Comparison of ENCODE assay signal across 7 cellular contexts in genomic region chr10:132572946-132573345, GRCh38. TPM values are rescaled to one million over a fixed set of nuclear protein-coding genes. Genes with fewer than 3 reads are reported as not detected.
A peak's percentile ranks its signal among the peaks of the same experiment; 100 is the strongest.
DNase-seq lines count a peak whose midpoint lies in the region; ATAC-seq, FAIRE-seq and TF ChIP-seq lines count a peak whose summit lies in the region.
"Not testable (repeated sequence)": the region's sequence is repeated elsewhere in the genome, so short reads cannot be mapped to it uniquely, and the experiment has no call there.

No MANE protein-coding gene starts in this region.

- CTCF ChIA-PET in Panc1 (lab: Charles Lee), result interaction anchor here (0.6 kb wide), 1 partner anchor 8 kb away, joined by 3 read pairs; no protein-coding TSS in a partner anchor

- FAIRE-seq in GM18507 (lab: Jason Lieb, UNC), result peak; percentile 31

- not testable (repeated sequence) for H3K9me3 ChIP-seq in BLaER1; Panc1 (ENCODE audit: control insufficient read depth, insufficient read depth, low read depth, low read length); mesodermal cell (ENCODE audit: control insufficient read depth, low read length); smooth muscle cell (replicated peaks; ENCODE audit: low read depth)

- peak overlapping the region; percentile 85 for H3K4me2 ChIP-seq in BLaER1
- not testable (repeated sequence) for H3K4me2 ChIP-seq in smooth muscle cell

- not testable (repeated sequence) for DNase-seq in GM18507 (ENCODE audit: extremely low spot score, insufficient read length, low read depth); LNCaP clone FGC (ENCODE audit: low read depth); Panc1 (ENCODE audit: low read depth, low spot score); coronary artery (ENCODE audit: low spot score); smooth muscle cell (lab: John Stamatoyannopoulos, UW; ENCODE audit: unreplicated experiment)

- H4K20me1 ChIP-seq in BLaER1 (peaks cover 95% of the 10 kb centered on the region), smooth muscle cell (ENCODE audit: low read depth) (peaks cover 100% of the 10 kb centered on the region)

- not testable (repeated sequence) for H3K9ac ChIP-seq in BLaER1; smooth muscle cell (ENCODE audit: low read depth)

- POLR2A ChIA-PET in Panc1 (lab: Charles Lee), result not testable (repeated sequence)

- peaks cover 15% of the 10 kb centered on the region for H3F3A ChIP-seq in smooth muscle cell (ENCODE audit: low read depth)

- intact Hi-C loops in Panc1 (cut with micrococcal nuclease; ENCODE audit: unreplicated experiment), result not testable (repeated sequence)

- peaks cover 79% of the 10 kb centered on the region for H3K4me1 ChIP-seq in BLaER1
- H3K4me1 ChIP-seq in Panc1 (ENCODE audit: control insufficient read depth, insufficient read depth, low read length), result peaks cover 69% of the 10 kb centered on the region
- peaks cover 40% of the 10 kb centered on the region for H3K4me1 ChIP-seq in mesodermal cell (ENCODE audit: control insufficient read depth, insufficient read depth, low read length, poor library complexity, severe bottlenecking)
- peaks cover 28% of the 10 kb centered on the region for H3K4me1 ChIP-seq in smooth muscle cell (ENCODE audit: low read depth)

- not testable (repeated sequence) for H2AFZ ChIP-seq in smooth muscle cell (ENCODE audit: low read depth)

- not testable (repeated sequence) for H3K36me3 ChIP-seq in BLaER1; Panc1 (ENCODE audit: control insufficient read depth, insufficient read depth, low read length); mesodermal cell (ENCODE audit: control insufficient read depth, insufficient read depth, low read length); smooth muscle cell (ENCODE audit: low read depth)

- not testable (repeated sequence) for H3K4me3 ChIP-seq in BLaER1; coronary artery; mesodermal cell (ENCODE audit: extremely low read depth, insufficient read depth, low read length, poor library complexity, severe bottlenecking); smooth muscle cell
- H3K4me3 ChIP-seq in LNCaP clone FGC (ENCODE audit: low read depth, low read length) (peak overlapping the region; percentile 36), Panc1 (ENCODE audit: low read depth in 2 of 2, low read length in 2 of 2) (peak overlapping the region; percentile 15 to 28; a peak in 3 of 4 replicates)

- TF ChIP-seq CTCF in LNCaP clone FGC (IDR thresholded peaks at IDR 0.05; ENCODE audit: control insufficient read depth, extremely low read depth, insufficient read depth); Panc1 (IDR thresholded peaks at IDR 0.05); coronary artery (IDR thresholded peaks at IDR 0.05); smooth muscle cell (IDR thresholded peaks at IDR 0.05; ENCODE audit: borderline replicate concordance, insufficient read depth, poor library complexity, severe bottlenecking): not testable (repeated sequence)

- ATAC-seq in Panc1, result not testable (repeated sequence)

- not testable (repeated sequence) for H3K27me3 ChIP-seq in BLaER1; Panc1 (ENCODE audit: control insufficient read depth, insufficient read depth, low read length); smooth muscle cell (ENCODE audit: low read depth)

- H3K79me2 ChIP-seq in smooth muscle cell (ENCODE audit: low read depth), result peaks cover 58% of the 10 kb centered on the region

- not testable (repeated sequence) for BruUV-seq in Panc1 (replicated peaks; lab: Mats Ljungman, UMichigan)

- 88 to 96% methylated on average over 4 to 11 of the region's 12 CpGs for WGBS in mesodermal cell (ENCODE audit: insufficient coverage in 2 of 2), 2 experiments
- WGBS in smooth muscle cell (ENCODE audit: low lambda C conversion rate), result 98% methylated on average over 12 of the region's 12 CpGs

- in situ Hi-C loops in Panc1 (cut with HindIII; ENCODE audit: low pct_unique_long_range_greater_than_20kb, low sequenced_read_pairs), result not testable (repeated sequence)

- H3K27ac ChIP-seq in BLaER1, result peak overlapping the region; percentile 55
- peak overlapping the region; percentile 90 for H3K27ac ChIP-seq in Panc1 (ENCODE audit: low read length)
- peak overlapping the region; percentile 5 to 76 for H3K27ac ChIP-seq in coronary artery
- H3K27ac ChIP-seq in mesodermal cell (ENCODE audit: low read depth, low read length, severe bottlenecking), result peak overlapping the region; percentile 60
- H3K27ac ChIP-seq in smooth muscle cell (ENCODE audit: low read depth), result peak overlapping the region; percentile 66

RNA-seq across cellular contexts. Expression of gene INPP5A, which starts 35.4 kb away (rescaled TPM):
- total RNA-seq in Panc1 (2021; ENCODE audit: unreplicated experiment), result 60.0 TPM
- polyA plus RNA-seq in Panc1 (2012; ENCODE audit: insufficient read length), result 78.4 TPM
- 33.0 TPM for polyA plus RNA-seq in mesodermal cell (2013, experiment 1 of 2)
- polyA plus RNA-seq in mesodermal cell (2013, experiment 2 of 2), result 32.5 TPM
- total RNA-seq in smooth muscle cell, result 48.0 and 65.9 TPM in 2 replicates
- 49.1 and 55.9 TPM in 2 replicates for polyA plus RNA-seq in smooth muscle cell
